ENCODE assay signal across 8 cellular contexts in the genomic region with DNA sequence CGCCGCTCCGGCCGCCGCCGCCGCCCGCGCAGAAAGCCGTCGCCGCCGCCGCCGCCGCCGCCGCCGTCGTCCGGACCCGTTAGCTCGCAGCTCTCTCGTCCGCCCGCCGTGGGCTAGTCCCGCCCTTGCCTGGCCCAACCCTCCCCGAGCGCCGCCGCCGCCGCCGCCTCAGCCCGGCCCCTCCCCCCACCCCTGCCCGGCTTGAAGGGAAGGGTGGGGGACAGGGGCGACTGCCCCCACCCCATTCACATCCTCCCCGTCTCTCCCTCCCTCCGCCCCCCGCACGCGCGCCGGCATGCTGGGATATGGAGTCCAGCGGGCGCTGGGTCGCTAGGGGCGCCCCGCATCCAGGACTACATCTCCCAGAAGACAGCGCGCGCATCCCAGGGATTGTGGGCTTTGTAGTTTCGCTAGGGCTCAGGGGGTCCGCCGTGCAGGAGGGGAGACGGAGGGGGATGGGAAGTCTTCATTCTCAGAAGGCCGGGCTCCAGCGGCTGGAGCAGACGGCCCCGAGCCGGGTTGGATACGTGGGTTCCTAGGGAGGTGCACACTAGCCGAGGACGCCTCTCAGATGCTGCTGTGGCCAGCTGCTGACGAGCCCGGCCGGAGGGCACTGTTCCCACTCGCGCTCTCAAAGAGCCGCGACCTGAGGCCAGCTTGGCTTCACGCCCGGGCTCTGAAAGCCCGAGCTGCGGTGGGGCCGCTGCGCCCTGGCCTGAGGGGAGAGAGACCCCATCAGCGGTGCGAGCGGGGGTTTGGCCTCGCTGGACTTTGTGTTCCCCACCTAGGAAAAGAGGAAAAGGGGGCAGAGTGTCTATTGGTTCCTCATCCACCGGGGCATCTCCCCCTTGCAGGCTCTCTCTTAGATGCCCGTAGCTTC. TPM values are rescaled to one million over a fixed set of nuclear protein-coding genes. Genes with fewer than 3 reads are reported as not detected.
A peak's percentile ranks its signal among the peaks of the same experiment; 100 is the strongest.
DNase-seq lines count a peak whose midpoint lies in the region; ATAC-seq and TF ChIP-seq lines count a peak whose summit lies in the region.

Gene ST3GAL2, minus strand, starts transcription at position 118 of the 880 bp plus-strand sequence. CDS start 40,570 bp downstream, outside the sequence.

- peak; percentile 83 for DNase-seq in CD14-positive monocyte (ENCODE audit: low spot score)
- DNase-seq in NK-92 (lab: John Stamatoyannopoulos, UW; ENCODE audit: unreplicated experiment): peak; percentile 39
- DNase-seq in activated CD8-positive, alpha-beta memory T cell treated with anti-CD3 and anti-CD28 coated beads for 1 hour (ENCODE audit: extremely low read depth in 1 of 2, low read depth in 1 of 2): peak; percentile 70 to 89
- peak; percentile 93 for DNase-seq in effector CD4-positive, alpha-beta T cell
- DNase-seq in medulla oblongata (ENCODE audit: extremely low spot score): peak; percentile 98
- DNase-seq in stimulated activated CD4-positive, alpha-beta T cell treated with anti-CD3 and anti-CD28 coated beads, TNF-alpha, amount 100 ng/mL, for 48 hours (ENCODE audit: low read depth in 3 of 3): peak; percentile 79 to 91 (median 88)

- no peaks in the 10 kb centered on the region for H3K9me3 Mint-ChIP-seq in CD14-positive monocyte

- ATAC-seq in GM19372 (IDR thresholded peaks at IDR 0.05; ENCODE audit: low read depth, unreplicated experiment) (peak; percentile 88), HG03565 (IDR thresholded peaks at IDR 0.05; ENCODE audit: unreplicated experiment) (peak; percentile 71)

- H3K4me1 Mint-ChIP-seq in CD14-positive monocyte: peaks cover 37% of the 10 kb centered on the region

- H3K36me3 Mint-ChIP-seq in CD14-positive monocyte: peaks cover 8 to 10% of the 10 kb centered on the region in 2 donors

- peak; percentile 7 for TF ChIP-seq CTCF in CD14-positive monocyte (IDR thresholded peaks at IDR 0.05)

- peaks cover 2 to 6% (median 5%) of the 10 kb centered on the region in 3 donors for H3K27me3 Mint-ChIP-seq in CD14-positive monocyte (ENCODE audit: low read depth in 3 of 3)

- H3K27ac Mint-ChIP-seq in CD14-positive monocyte: peak within 1 kb of the TSS; percentile 77 to 95 (median 89)

- intact Hi-C loops in CD14-positive monocyte (cut with micrococcal nuclease): loop anchor here (2.0 to 5.0 kb wide), 2 partner anchors 34 to 47 kb away; no protein-coding TSS in a partner anchor

- peak within 1 kb of the TSS; percentile 99 to 100 for H3K4me3 Mint-ChIP-seq in CD14-positive monocyte

RNA-seq across cellular contexts. Expression of gene ST3GAL2, which starts in this region (rescaled TPM):
- polyA plus RNA-seq in CD14-positive monocyte: 10 to 100 TPM; 13.5 to 20.0 TPM

Comparison
In these comparisons a context has a peak if more than half of its experiments do, and no peak if none do; other contexts are left out.
1. Peak in every context shown above with its lines: DNase-seq and ATAC-seq.
2. DNase-seq: peak in every context shown above with its lines; median percentile 98 in medulla oblongata; 93 in effector CD4-positive, alpha-beta T cell; 88 in stimulated activated CD4-positive, alpha-beta T cell treated with anti-CD3 and anti-CD28 coated beads, TNF-alpha, amount 100 ng/mL, for 48 hours; 83 in CD14-positive monocyte; 80 in activated CD8-positive, alpha-beta memory T cell treated with anti-CD3 and anti-CD28 coated beads for 1 hour; 39 in NK-92.